Comparison of ENCODE assay signal across 23 cellular contexts in genomic region chr7:70356975-70357374, GRCh38.
"Had no signal": no experiment of that assay in that cellular context is flagged by ENCODE, and none has a peak within 500 bp of the region (broad histone marks: within the 10 kb centered on the region; RNA-seq: fewer than 3 reads in every experiment).

No MANE protein-coding gene starts in this region.

- H3K4me3 ChIP-seq: gastroesophageal sphincter, psoas muscle, sigmoid colon, uterus had no signal

- H3K27ac ChIP-seq: gastroesophageal sphincter, parathyroid adenoma, psoas muscle, sigmoid colon, uterus had no signal

- H3K27me3 ChIP-seq: gastroesophageal sphincter, sigmoid colon, uterus had no signal

- H3K9ac ChIP-seq: parathyroid adenoma had no signal

- H3K36me3 ChIP-seq: gastroesophageal sphincter, sigmoid colon, uterus had no signal

- ATAC-seq: activated CD4-positive, alpha-beta T cell treated with anti-CD3 and anti-CD28 coated beads for 36 hours; activated CD8-positive, alpha-beta memory T cell treated with anti-CD3 and anti-CD28 coated beads, Interleukin-2, amount 10 ng/mL, durations not matched to agents 7 days and 5 days; activated CD8-positive, alpha-beta T cell treated with anti-CD3 and anti-CD28 coated beads, Interleukin-2, amount 10 ng/mL, durations not matched to agents 7 days and 5 days; activated naive CD4-positive, alpha-beta T cell treated with anti-CD3 and anti-CD28 coated beads, Interleukin-2, amount 50 U/mL, for 72 hours; gastroesophageal sphincter; left cardiac atrium; left ventricle myocardium superior; psoas muscle; stimulated activated memory B cell treated with anti-CD40 and anti-IgM and Interleukin-4, amounts not matched to agents 10 μg/mL and 1 μg/mL and 100 μg/mL, for 72 hours; stimulated activated naive CD8-positive, alpha-beta T cell treated with anti-CD3 and anti-CD28 coated beads, Interleukin-15, amount 100 ng/mL, for 72 hours had no signal

- H3K9me3 ChIP-seq: gastroesophageal sphincter, psoas muscle, sigmoid colon, uterus had no signal

- H3K4me1 ChIP-seq: parathyroid adenoma, uterus had no signal

- DNase-seq: activated CD4-positive, alpha-beta T cell treated with anti-CD3 and anti-CD28 coated beads for 36 hours; activated CD4-positive, CD25-positive, alpha-beta regulatory T cell; activated CD8-positive, alpha-beta memory T cell treated with anti-CD3 and anti-CD28 coated beads, Interleukin-2, amount 10 ng/mL, durations not matched to agents 7 days and 5 days; activated CD8-positive, alpha-beta T cell treated with anti-CD3 and anti-CD28 coated beads, Interleukin-2, amount 10 ng/mL, durations not matched to agents 7 days and 5 days; activated T-cell treated with anti-CD3 and anti-CD28 coated beads, Interleukin-2, amount 50 U/mL, for 48 hours; cerebellar nuclear complex; cortex of kidney; left cardiac atrium; left ventricle myocardium superior; mammary epithelial cell; naive B cell; nucleus accumbens; psoas muscle; sigmoid colon; stimulated activated CD4-positive, alpha-beta T cell treated with anti-CD3 and anti-CD28 coated beads, Interleukin-4, amount 100 ng/mL, for 24 hours; stimulated activated CD8-positive, alpha-beta memory T cell treated with anti-CD3 and anti-CD28 coated beads, Interleukin-4, amount 100 ng/mL, for 48 hours; stimulated activated naive CD8-positive, alpha-beta T cell treated with anti-CD3 and anti-CD28 coated beads, Interleukin-15, amount 100 ng/mL, for 72 hours; substantia nigra; uterus had no signal

- H2AFZ ChIP-seq: parathyroid adenoma had no signal

- H3K79me2 ChIP-seq: parathyroid adenoma had no signal
